In genomic region chr3:40120067-40120692, GRCh38 we compare ENCODE assay signal across 18 cellular contexts.
DNase-seq lines count a peak whose midpoint lies in the region; ATAC-seq, FAIRE-seq and TF ChIP-seq lines count a peak whose summit lies in the region.
"Had no signal": no experiment of that assay in that cellular context is flagged by ENCODE, and none has a peak within 500 bp of the region (broad histone marks: within the 10 kb centered on the region; RNA-seq: fewer than 3 reads in every experiment).

No MANE protein-coding gene starts in this region.

- H3K79me2 ChIP-seq in fibroblast of lung (ENCODE audit: control insufficient read depth, insufficient read depth, low read length): no peaks in the 10 kb centered on the region
- H3K79me2 ChIP-seq in osteoblast (ENCODE audit: insufficient read depth, low read length): no peaks in the 10 kb centered on the region

- intact Hi-C loops in Panc1 (cut with micrococcal nuclease; ENCODE audit: unreplicated experiment): no loop called here

- H3K27me3 ChIP-seq in Panc1 (ENCODE audit: control insufficient read depth, insufficient read depth, low read length) (no peaks in the 10 kb centered on the region), fibroblast of lung (ENCODE audit: control insufficient read depth, insufficient read depth, low read length) (no peaks in the 10 kb centered on the region), osteoblast (ENCODE audit: insufficient read depth, low read length) (no peaks in the 10 kb centered on the region)

- H3K4me3 ChIP-seq in Panc1 (ENCODE audit: low read depth in 2 of 2, low read length in 2 of 2) (no peak overlapping the region), fibroblast of lung (replicated peaks in 1 of 4; ENCODE audit: control extremely low read depth in 1 of 4, insufficient read depth in 1 of 4, low read depth in 3 of 4, low read length in 4 of 4) (no peak overlapping the region), osteoblast (ENCODE audit: insufficient read depth, low read length) (no peak overlapping the region)
- H3K4me3 ChIP-seq: GM12878 had no signal

- H2AFZ ChIP-seq in fibroblast of lung (ENCODE audit: low read length): peak overlapping the region; percentile 29
- H2AFZ ChIP-seq in osteoblast (ENCODE audit: low read length): peak overlapping the region; percentile 83

- no peak for TF ChIP-seq CTCF in C4-2B (conservative IDR thresholded peaks at IDR 0.05)
- TF ChIP-seq CTCF in Panc1 (IDR thresholded peaks at IDR 0.05): no peak
- no peak for TF ChIP-seq CTCF in fibroblast of lung (conservative IDR thresholded peaks at IDR 0.05 in 1 of 2, IDR thresholded peaks at IDR 0.05 in 1 of 2; ENCODE audit: low read depth in 1 of 2, low read length in 2 of 2)
- no peak for TF ChIP-seq CTCF in osteoblast (IDR thresholded peaks at IDR 0.05; ENCODE audit: extremely low read depth, low read depth, low read length)

- no peaks in the 10 kb centered on the region for H3K36me3 ChIP-seq in Panc1 (ENCODE audit: control insufficient read depth, insufficient read depth, low read length)
- H3K36me3 ChIP-seq in fibroblast of lung (ENCODE audit: control insufficient read depth, insufficient read depth, low read length): no peaks in the 10 kb centered on the region
- H3K36me3 ChIP-seq in osteoblast (ENCODE audit: insufficient read depth, low read length): no peaks in the 10 kb centered on the region

- ATAC-seq in Panc1 (no peak), HG02884 (IDR thresholded peaks at IDR 0.05; ENCODE audit: unreplicated experiment) (no peak)
- ATAC-seq: Right ventricle myocardium inferior had no signal

- H3K9me3 ChIP-seq in Panc1 (ENCODE audit: control insufficient read depth, insufficient read depth, low read depth, low read length): no peaks in the 10 kb centered on the region
- H3K9me3 ChIP-seq in fibroblast of lung (ENCODE audit: control insufficient read depth, insufficient read depth, low read depth, low read length): no peaks in the 10 kb centered on the region
- H3K9me3 ChIP-seq in osteoblast (ENCODE audit: low read depth, low read length): no peaks in the 10 kb centered on the region

- no peak for FAIRE-seq in frontal cortex (lab: Jason Lieb, UNC)
- FAIRE-seq: GM12878, GM18507 had no signal

- no peaks in the 10 kb centered on the region for H4K20me1 ChIP-seq in fibroblast of lung (ENCODE audit: control insufficient read depth, extremely low read depth, insufficient read depth, low read length)
- no peaks in the 10 kb centered on the region for H4K20me1 ChIP-seq in osteoblast (ENCODE audit: insufficient read depth, low read length)

- H3K4me2 ChIP-seq in fibroblast of lung (ENCODE audit: extremely low read depth, insufficient read depth, low read length) (no peak overlapping the region), osteoblast (ENCODE audit: insufficient read depth, low read length) (peak overlapping the region; percentile 56)

- in situ Hi-C loops in Panc1 (cut with HindIII; ENCODE audit: low pct_unique_long_range_greater_than_20kb, low sequenced_read_pairs): no loop called here
- in situ Hi-C loops in KBM-7 (cut with MboI; ENCODE audit: low pct_unique_long_range_greater_than_20kb, low sequenced_read_pairs): no loop called here

- peaks cover 11% of the 10 kb centered on the region for H3K4me1 ChIP-seq in Panc1 (ENCODE audit: control insufficient read depth, insufficient read depth, low read length)
- H3K4me1 ChIP-seq in fibroblast of lung (ENCODE audit: control insufficient read depth, extremely low read depth, insufficient read depth, low read length): peaks cover 2% of the 10 kb centered on the region
- H3K4me1 ChIP-seq in osteoblast (ENCODE audit: insufficient read depth, low read length): peaks cover 32% of the 10 kb centered on the region

- CTCF ChIA-PET in Panc1 (lab: Charles Lee): no interaction called here

- H3K27ac ChIP-seq in C4-2B: peak overlapping the region; percentile 3; the same call in 1 of the 2 replicates
- 0 out of 2 replicates have a peak overlapping the region, but pooled peaks have one; percentile 17 for H3K27ac ChIP-seq in Panc1 (ENCODE audit: low read length)
- H3K27ac ChIP-seq in fibroblast of lung (ENCODE audit: insufficient read depth, low read length): no peak overlapping the region
- H3K27ac ChIP-seq in osteoblast (ENCODE audit: low read depth, low read length): peak overlapping the region; percentile 31

- DNase-seq in Panc1 (ENCODE audit: low read depth, low spot score) (no peak), fibroblast of lung (ENCODE audit: low read depth in 2 of 2) (no peak), osteoblast (ENCODE audit: insufficient read length, low spot score, missing footprints) (no peak), iPS-NIHi7 (ENCODE audit: extremely low spot score) (no peak), frontal cortex (ENCODE audit: low spot score in 2 of 2) (no peak), KBM-7 (no peak)
- DNase-seq: COR-L47, MM.1S, NCI-H1105, NCI-H1694 treated with DMSO at 0.1 percent for 48 hours, NCI-H2171, NCI-H446 treated with DMSO at 0.1 percent for 48 hours, NCI-H748 treated with DMSO at 0.1 percent for 48 hours had no signal

- no peak overlapping the region for H3K9ac ChIP-seq in fibroblast of lung (ENCODE audit: insufficient read depth, low read length)

- POLR2A ChIA-PET in Panc1 (lab: Charles Lee): no interaction called here

- no TSS peak for BruUV-seq in Panc1 (replicated peaks; lab: Mats Ljungman, UMichigan)
